ENCODE assay signal across 8 cellular contexts in genomic region chr14:63852817-63853730, GRCh38. TPM values are rescaled to one million over a fixed set of nuclear protein-coding genes. Genes with fewer than 3 reads are reported as not detected.
A peak's percentile ranks its signal among the peaks of the same experiment; 100 is the strongest.
DNase-seq lines count a peak whose midpoint lies in the region; ATAC-seq and TF ChIP-seq lines count a peak whose summit lies in the region.

Gene SYNE2, plus strand, starts transcription at chr14:63853004. Its CDS starts 56,145 bp downstream, at chr14:63909149.

- H3K9me3 ChIP-seq in effector memory CD4-positive, alpha-beta T cell (ENCODE audit: control insufficient read depth, low read length): no peaks in the 10 kb centered on the region

- H3K4me3 Mint-ChIP-seq in activated CD8-positive, alpha-beta T cell treated with anti-CD3 and anti-CD28 coated beads, Interleukin-2, amount 10 ng/mL, durations not matched to agents 7 days and 5 days: peak within 1 kb of the TSS; percentile 91
- peak within 1 kb of the TSS; percentile 93 for H3K4me3 Mint-ChIP-seq in memory B cell

- H3K4me1 ChIP-seq in effector memory CD4-positive, alpha-beta T cell (ENCODE audit: control insufficient read depth, insufficient read depth, low read length, poor library complexity, severe bottlenecking): peaks cover 19% of the 10 kb centered on the region

- peak within 1 kb of the TSS; percentile 56 for H3K4me3 ChIP-seq in AG09309 (ENCODE audit: control insufficient read depth, low read depth, low read length)
- peak within 1 kb of the TSS; percentile 76 for H3K4me3 ChIP-seq in effector memory CD4-positive, alpha-beta T cell (ENCODE audit: insufficient read depth, low read depth, low read length, poor library complexity, severe bottlenecking)

- H3K27me3 Mint-ChIP-seq in activated CD8-positive, alpha-beta T cell treated with anti-CD3 and anti-CD28 coated beads, Interleukin-2, amount 10 ng/mL, durations not matched to agents 7 days and 5 days (ENCODE audit: low read depth): peaks cover 2% of the 10 kb centered on the region
- H3K27me3 Mint-ChIP-seq in memory B cell: no peaks in the 10 kb centered on the region

- H3K9me3 Mint-ChIP-seq in activated CD8-positive, alpha-beta T cell treated with anti-CD3 and anti-CD28 coated beads, Interleukin-2, amount 10 ng/mL, durations not matched to agents 7 days and 5 days (ENCODE audit: insufficient read depth): no peaks in the 10 kb centered on the region
- H3K9me3 Mint-ChIP-seq in memory B cell: no peaks in the 10 kb centered on the region

- H3K36me3 Mint-ChIP-seq in activated CD8-positive, alpha-beta T cell treated with anti-CD3 and anti-CD28 coated beads, Interleukin-2, amount 10 ng/mL, durations not matched to agents 7 days and 5 days (ENCODE audit: low read depth): peaks cover 24% of the 10 kb centered on the region
- H3K36me3 Mint-ChIP-seq in memory B cell: no peaks in the 10 kb centered on the region

- H3K27me3 ChIP-seq in effector memory CD4-positive, alpha-beta T cell (replicated peaks; ENCODE audit: control insufficient read depth, insufficient read depth, low read length, poor library complexity, severe bottlenecking): no peaks in the 10 kb centered on the region

- H3K4me1 Mint-ChIP-seq in activated CD8-positive, alpha-beta T cell treated with anti-CD3 and anti-CD28 coated beads, Interleukin-2, amount 10 ng/mL, durations not matched to agents 7 days and 5 days (ENCODE audit: low read depth): peaks cover 44% of the 10 kb centered on the region
- H3K4me1 Mint-ChIP-seq in memory B cell: peaks cover 7% of the 10 kb centered on the region

- CTCF ChIA-PET in activated CD8-positive, alpha-beta T cell treated with anti-CD3 and anti-CD28 coated beads, Interleukin-2, amount 10 ng/mL, durations not matched to agents 7 days and 5 days (lab: Charles Lee): interaction anchor here (0.7 to 3.4 kb wide), 11 partner anchors 10 to 412 kb away, joined by 3 to 18 read pairs (median 3); no protein-coding TSS in a partner anchor

- TF ChIP-seq CTCF in AG09309 (IDR thresholded peaks at IDR 0.05; ENCODE audit: control insufficient read depth, insufficient read depth, low read depth, low read length, missing control alignments): no peak

- H3K36me3 ChIP-seq in effector memory CD4-positive, alpha-beta T cell (ENCODE audit: control insufficient read depth, insufficient read depth, low read length): no peaks in the 10 kb centered on the region

- peak within 1 kb of the TSS; percentile 93 for H3K27ac Mint-ChIP-seq in activated CD8-positive, alpha-beta T cell treated with anti-CD3 and anti-CD28 coated beads, Interleukin-2, amount 10 ng/mL, durations not matched to agents 7 days and 5 days
- peak within 1 kb of the TSS; percentile 78 for H3K27ac Mint-ChIP-seq in memory B cell

- no peak for DNase-seq in AG09309 (ENCODE audit: low read depth)
- DNase-seq in NCI-H510A treated with DMSO at 0.1 percent for 48 hours (lab: John Stamatoyannopoulos, UW): peak; percentile 74
- peak; percentile 86 for DNase-seq in activated CD8-positive, alpha-beta T cell treated with anti-CD3 and anti-CD28 coated beads, Interleukin-2, amount 10 ng/mL, durations not matched to agents 7 days and 5 days
- peak; percentile 66 to 72 (median 69) for DNase-seq in effector memory CD4-positive, alpha-beta T cell
- DNase-seq in memory B cell (ENCODE audit: low spot score in 2 of 2): peak; percentile 71 to 76
- DNase-seq in stimulated activated CD8-positive, alpha-beta memory T cell treated with anti-CD3 and anti-CD28 coated beads, Interleukin-12 subunit alpha, Interleukin-12 subunit beta, amount 100 ng/mL, for 4 hours (ENCODE audit: low read depth): peak; percentile 74

- peak within 1 kb of the TSS; percentile 71 for H3K27ac ChIP-seq in effector memory CD4-positive, alpha-beta T cell (ENCODE audit: insufficient read depth, low read length, poor library complexity, severe bottlenecking)

- ATAC-seq in GM18868 (IDR thresholded peaks at IDR 0.05; ENCODE audit: unreplicated experiment) (peak; percentile 85), HG03103 (IDR thresholded peaks at IDR 0.05; ENCODE audit: low read depth, unreplicated experiment) (peak; percentile 79), memory B cell (ENCODE audit: low read depth) (peak; percentile 83)
- ATAC-seq in activated CD8-positive, alpha-beta T cell treated with anti-CD3 and anti-CD28 coated beads, Interleukin-2, amount 10 ng/mL, durations not matched to agents 7 days and 5 days: peak; percentile 86

- POLR2A ChIA-PET in activated CD8-positive, alpha-beta T cell treated with anti-CD3 and anti-CD28 coated beads, Interleukin-2, amount 10 ng/mL, durations not matched to agents 7 days and 5 days (lab: Charles Lee): interaction anchor here (0.6 to 3.8 kb wide), 12 partner anchors 10 to 209 kb away, joined by 3 to 43 read pairs (median 3); no protein-coding TSS in a partner anchor

RNA-seq across cellular contexts. Expression of gene SYNE2, which starts in this region (rescaled TPM):
- 100 to 1,000 TPM; 198 to 206 TPM for total RNA-seq in activated CD8-positive, alpha-beta T cell treated with anti-CD3 and anti-CD28 coated beads, Interleukin-2, amount 10 ng/mL, durations not matched to agents 7 days and 5 days
